10 cellular contexts compared by ENCODE assay signal in genomic region chr3:114308830-114309229, GRCh38. TPM values are rescaled to one million over a fixed set of nuclear protein-coding genes. Genes with fewer than 3 reads are reported as not detected.
DNase-seq lines count a peak whose midpoint lies in the region; ATAC-seq and TF ChIP-seq lines count a peak whose summit lies in the region.
"Had no signal": no experiment of that assay in that cellular context is flagged by ENCODE, and none has a peak within 500 bp of the region (broad histone marks: within the 10 kb centered on the region; RNA-seq: fewer than 3 reads in every experiment).

No MANE protein-coding gene starts in this region.

- DNase-seq in GM10266 (ENCODE audit: extremely low spot score) = peak; percentile 51
- DNase-seq in T-helper 1 cell = peak; percentile 34 to 84 (median 58)
- peak; percentile 43 to 58 (median 55) for DNase-seq in effector memory CD4-positive, alpha-beta T cell
- DNase-seq in NCI-H748 treated with DMSO at 0.1 percent for 48 hours (lab: John Stamatoyannopoulos, UW) = no peak
- no peak for DNase-seq in NCI-H1417 (lab: John Stamatoyannopoulos, UW)
- DNase-seq in gastrocnemius medialis = no peak
- DNase-seq in dermis blood vessel endothelial cell = no peak

- H3K4me3 ChIP-seq in effector memory CD4-positive, alpha-beta T cell (ENCODE audit: insufficient read depth, low read depth, low read length, poor library complexity, severe bottlenecking) = no peak overlapping the region
- H3K4me3 ChIP-seq in gastrocnemius medialis = no peak overlapping the region

- TF ChIP-seq POLR2A in gastrocnemius medialis (IDR thresholded peaks at IDR 0.05) = no peak

- ATAC-seq in GM21786 (IDR thresholded peaks at IDR 0.05; ENCODE audit: unreplicated experiment) (peak; percentile 89), gastrocnemius medialis (no peak)

- in situ Hi-C loops in gastrocnemius medialis (cut with MboI; ENCODE audit: low sequenced_read_pairs in 4 of 4) = no loop called here

- H3K36me3 ChIP-seq in effector memory CD4-positive, alpha-beta T cell (ENCODE audit: control insufficient read depth, insufficient read depth, low read length) = no peaks in the 10 kb centered on the region
- no peaks in the 10 kb centered on the region for H3K36me3 ChIP-seq in gastrocnemius medialis

- H3K9me3 ChIP-seq in effector memory CD4-positive, alpha-beta T cell (ENCODE audit: control insufficient read depth, low read length) = no peaks in the 10 kb centered on the region
- no peaks in the 10 kb centered on the region for H3K9me3 ChIP-seq in gastrocnemius medialis

- H3K4me1 ChIP-seq in effector memory CD4-positive, alpha-beta T cell (ENCODE audit: control insufficient read depth, insufficient read depth, low read length, poor library complexity, severe bottlenecking) = peaks cover 25% of the 10 kb centered on the region
- no peaks in the 10 kb centered on the region for H3K4me1 ChIP-seq in gastrocnemius medialis

- H3K27me3 ChIP-seq in effector memory CD4-positive, alpha-beta T cell (replicated peaks; ENCODE audit: control insufficient read depth, insufficient read depth, low read length, poor library complexity, severe bottlenecking) = no peaks in the 10 kb centered on the region
- no peaks in the 10 kb centered on the region for H3K27me3 ChIP-seq in gastrocnemius medialis

- H3K27ac ChIP-seq in effector memory CD4-positive, alpha-beta T cell (ENCODE audit: insufficient read depth, low read length, poor library complexity, severe bottlenecking) = peak overlapping the region; percentile 72
- no peak overlapping the region for H3K27ac ChIP-seq in gastrocnemius medialis
- H3K27ac ChIP-seq: C4-2B had no signal

- intact Hi-C loops in gastrocnemius medialis (cut with DNase I; ENCODE audit: low total_unique reads) = no loop called here

- TF ChIP-seq CTCF in GM10266 (IDR thresholded peaks at IDR 0.05; ENCODE audit: control insufficient read depth, insufficient read depth, low read depth, missing control alignments) = no peak
- TF ChIP-seq CTCF in gastrocnemius medialis (IDR thresholded peaks at IDR 0.05 in 4 of 5, conservative IDR thresholded peaks at IDR 0.05 in 1 of 5) = no peak

RNA-seq across cellular contexts. Expression of gene TIGIT, which starts 15.0 kb away (rescaled TPM):
- total RNA-seq in gastrocnemius medialis (not detected), dermis blood vessel endothelial cell (not detected in 2 replicates)
- total RNA-seq: M059J had no signal

Comparison
In these comparisons a context has a peak if more than half of its experiments do, and no peak if none do; other contexts are left out.
1. DNase-seq: peak in GM10266 (single experiment), T-helper 1 cell (5 of 5) and effector memory CD4-positive, alpha-beta T cell (3 of 3); none in NCI-H748 treated with DMSO at 0.1 percent for 48 hours (single experiment), NCI-H1417 (0 of 3), gastrocnemius medialis (0 of 2) and dermis blood vessel endothelial cell (single experiment).